In genomic region chrY:8452963-8453362, GRCh38 we compare ENCODE assay signal across 21 cellular contexts.
DNase-seq lines count a peak whose midpoint lies in the region; ATAC-seq, FAIRE-seq and TF ChIP-seq lines count a peak whose summit lies in the region.
"Had no signal": no experiment of that assay in that cellular context is flagged by ENCODE, and none has a peak within 500 bp of the region (broad histone marks: within the 10 kb centered on the region; RNA-seq: fewer than 3 reads in every experiment).

No MANE protein-coding gene starts in this region.

- H3K4me2 ChIP-seq in GM23248 (ENCODE audit: unreplicated experiment) (no peak overlapping the region), H9 (ENCODE audit: insufficient read depth, insufficient read length, low read length) (no peak overlapping the region)
- H3K4me2 ChIP-seq: A549 had no signal

- H3K4me3 ChIP-seq in GM23248 (no peak overlapping the region), bronchial epithelial cell (ENCODE audit: low read depth, low read length) (no peak overlapping the region)
- H3K4me3 ChIP-seq: A549 had no signal

- H3K4me1 ChIP-seq in GM23248 (ENCODE audit: insufficient read depth) (no peaks in the 10 kb centered on the region), H9 (ENCODE audit: insufficient read depth, low read length) (no peaks in the 10 kb centered on the region)
- H3K4me1 ChIP-seq: A549, Caco-2 had no signal

- no peak overlapping the region for H3K27ac Mint-ChIP-seq in H9
- H3K27ac Mint-ChIP-seq: CD4-positive, alpha-beta T cell had no signal

- H3K56ac ChIP-seq in H9 (ENCODE audit: insufficient read length, low read depth, low read length) = no peak overlapping the region

- no peaks in the 10 kb centered on the region for H3K9me2 ChIP-seq in GM23248 (ENCODE audit: insufficient read depth)

- H3K79me2 ChIP-seq in GM23248 (ENCODE audit: insufficient read depth) (no peaks in the 10 kb centered on the region), H9 (ENCODE audit: insufficient read depth, low read length) (no peaks in the 10 kb centered on the region)

- no peak overlapping the region for H3K14ac ChIP-seq in H9 (ENCODE audit: insufficient read depth, low read length)

- H3K9me3 Mint-ChIP-seq in H9 = no peaks in the 10 kb centered on the region
- H3K9me3 Mint-ChIP-seq: CD4-positive, alpha-beta T cell had no signal

- H3K36me3 ChIP-seq in GM23248 (ENCODE audit: low read depth) = no peaks in the 10 kb centered on the region
- H3K36me3 ChIP-seq in bronchial epithelial cell (ENCODE audit: control insufficient read depth, insufficient read depth, low read length) = no peaks in the 10 kb centered on the region

- H3T11ph ChIP-seq in H9 (ENCODE audit: low read length) = no peak overlapping the region

- H3K9me3 ChIP-seq in GM23248 (ENCODE audit: low read depth) (no peaks in the 10 kb centered on the region), H9 (ENCODE audit: control insufficient read depth, low read depth, low read length) (no peaks in the 10 kb centered on the region)
- H3K9me3 ChIP-seq: A549, Caco-2 had no signal

- WGBS in GM23248 (ENCODE audit: low coverage in 1 of 2, low lambda C conversion rate in 2 of 2, missing lambda C conversion rate in 2 of 2), 2 experiments = 78 to 100% methylated on average over 1 of the region's 1 CpG
- WGBS in H9 (ENCODE audit: extremely low coverage, insufficient read length, low lambda C conversion rate) = no CpG with 5 or more reads among the region's 1 CpG

- H3K4ac ChIP-seq in H9 (ENCODE audit: low read depth, low read length) = no peak overlapping the region

- no peak overlapping the region for H2AFZ ChIP-seq in GM23248
- H2AFZ ChIP-seq in H9 (ENCODE audit: low read length) = no peak overlapping the region

- H3K27me3 Mint-ChIP-seq in H9 (ENCODE audit: low read depth) = no peaks in the 10 kb centered on the region
- H3K27me3 Mint-ChIP-seq: CD4-positive, alpha-beta T cell had no signal

- DNase-seq in activated CD4-positive, CD25-positive, alpha-beta regulatory T cell (lab: John Stamatoyannopoulos, UW) = no peak
- DNase-seq in GM23248 (peak; percentile 2), bronchial epithelial cell (ENCODE audit: low read depth) (peak; percentile 68), glomerular visceral epithelial cell (ENCODE audit: extremely low spot score) (peak; percentile 5), SKM-1 (lab: John Stamatoyannopoulos, UW; ENCODE audit: unreplicated experiment) (no peak), H9 (no peak)
- DNase-seq: AML-193; Caco-2; CD4-positive, alpha-beta T cell; DMS79; GDM1; GOT3; H7 had no signal

- no peaks in the 10 kb centered on the region for H3K79me1 ChIP-seq in H9 (ENCODE audit: insufficient read depth, low read depth, low read length, poor library complexity, severe bottlenecking)

- no peak for FAIRE-seq in bronchial epithelial cell (lab: Jason Lieb, UNC)
- FAIRE-seq: A549, D721Med, GM12892, GM18507 had no signal

- H3F3A ChIP-seq in GM23248 (ENCODE audit: insufficient read depth) = no peaks in the 10 kb centered on the region

- H4K20me1 ChIP-seq in GM23248 (ENCODE audit: insufficient read depth) (no peaks in the 10 kb centered on the region), H9 (ENCODE audit: control insufficient read depth, insufficient read depth, insufficient read length) (no peaks in the 10 kb centered on the region)

- H2BK15ac ChIP-seq in H9 (ENCODE audit: low read depth, low read length) = no peak overlapping the region

- no peaks in the 10 kb centered on the region for H3K27me3 ChIP-seq in GM23248 (replicated peaks; ENCODE audit: insufficient read depth)
- H3K27me3 ChIP-seq in bronchial epithelial cell (ENCODE audit: control insufficient read depth, insufficient read depth, low read length) = no peaks in the 10 kb centered on the region
- H3K27me3 ChIP-seq in H9 (ENCODE audit: insufficient read depth, low read length) = no peaks in the 10 kb centered on the region

- H4K91ac ChIP-seq in H9 (ENCODE audit: insufficient read length, low read depth, low read length) = no peak overlapping the region

- H3K4me3 Mint-ChIP-seq in H9 = no peak overlapping the region
- H3K4me3 Mint-ChIP-seq: CD4-positive, alpha-beta T cell had no signal

- H2BK20ac ChIP-seq in H9 (ENCODE audit: low read depth, low read length, poor library complexity, severe bottlenecking) = no peak overlapping the region

- H3K4me1 Mint-ChIP-seq in H9 = no peaks in the 10 kb centered on the region

- in situ Hi-C loops in GM23248 (cut with MboI) = no loop called here

- ATAC-seq in activated CD4-positive, CD25-positive, alpha-beta regulatory T cell treated with anti-CD3 and anti-CD28 coated beads, Interleukin-2, amount 50 U/mL, for 24 hours = peak; percentile 58 to 85
- ATAC-seq in GM18861 (IDR thresholded peaks at IDR 0.05; ENCODE audit: unreplicated experiment) = no peak
- ATAC-seq: A549 had no signal

- H4K8ac ChIP-seq in H9 (replicated peaks; ENCODE audit: insufficient read length, low read depth, low read length) = no peak overlapping the region

- no peaks in the 10 kb centered on the region for H3K36me3 Mint-ChIP-seq in H9 (ENCODE audit: insufficient read depth in 1 of 3, low read depth in 3 of 3)

- H2BK5ac ChIP-seq in H9 (ENCODE audit: insufficient read length, low read length) = no peak overlapping the region

- H2AK5ac ChIP-seq in H9 (ENCODE audit: insufficient read length, low read length) = no peak overlapping the region

- H3K23me2 ChIP-seq in H9 (ENCODE audit: insufficient read length, low read depth, low read length, poor library complexity, severe bottlenecking) = no peaks in the 10 kb centered on the region

- H3K27ac ChIP-seq in GM23248 = no peak overlapping the region
- no peak overlapping the region for H3K27ac ChIP-seq in H9 (ENCODE audit: insufficient read length, low read depth, low read length)
- H3K27ac ChIP-seq: 22Rv1, A549, C4-2B had no signal

- H3K9ac ChIP-seq in GM23248 = no peak overlapping the region
- H3K9ac ChIP-seq in H9 (ENCODE audit: extremely low read depth, insufficient read length, low read length) = no peak overlapping the region

- H2BK12ac ChIP-seq in H9 (ENCODE audit: insufficient read length, low read depth, low read length) = no peak overlapping the region

- no peak overlapping the region for H3K23ac ChIP-seq in H9 (ENCODE audit: insufficient read length, low read depth, low read length)

- TF ChIP-seq CTCF in bronchial epithelial cell (IDR thresholded peaks at IDR 0.05; ENCODE audit: insufficient read depth, low read length, severe bottlenecking) (no peak), H9 (conservative IDR thresholded peaks at IDR 0.05) (no peak)

- no peak overlapping the region for H2BK120ac ChIP-seq in H9 (ENCODE audit: low read depth, low read length, poor library complexity, severe bottlenecking)

- no peak overlapping the region for H3K18ac ChIP-seq in H9 (ENCODE audit: insufficient read length, low read depth, low read length)

- H4K5ac ChIP-seq in H9 (ENCODE audit: insufficient read length, low read depth, low read length) = no peak overlapping the region

Comparison
In these comparisons a context has a peak if more than half of its experiments do, and no peak if none do; other contexts are left out.
1. DNase-seq: peak in GM23248 (single experiment), bronchial epithelial cell (single experiment) and glomerular visceral epithelial cell (single experiment); none in activated CD4-positive, CD25-positive, alpha-beta regulatory T cell (0 of 4), SKM-1 (single experiment) and H9 (single experiment).